In the genomic region with DNA sequence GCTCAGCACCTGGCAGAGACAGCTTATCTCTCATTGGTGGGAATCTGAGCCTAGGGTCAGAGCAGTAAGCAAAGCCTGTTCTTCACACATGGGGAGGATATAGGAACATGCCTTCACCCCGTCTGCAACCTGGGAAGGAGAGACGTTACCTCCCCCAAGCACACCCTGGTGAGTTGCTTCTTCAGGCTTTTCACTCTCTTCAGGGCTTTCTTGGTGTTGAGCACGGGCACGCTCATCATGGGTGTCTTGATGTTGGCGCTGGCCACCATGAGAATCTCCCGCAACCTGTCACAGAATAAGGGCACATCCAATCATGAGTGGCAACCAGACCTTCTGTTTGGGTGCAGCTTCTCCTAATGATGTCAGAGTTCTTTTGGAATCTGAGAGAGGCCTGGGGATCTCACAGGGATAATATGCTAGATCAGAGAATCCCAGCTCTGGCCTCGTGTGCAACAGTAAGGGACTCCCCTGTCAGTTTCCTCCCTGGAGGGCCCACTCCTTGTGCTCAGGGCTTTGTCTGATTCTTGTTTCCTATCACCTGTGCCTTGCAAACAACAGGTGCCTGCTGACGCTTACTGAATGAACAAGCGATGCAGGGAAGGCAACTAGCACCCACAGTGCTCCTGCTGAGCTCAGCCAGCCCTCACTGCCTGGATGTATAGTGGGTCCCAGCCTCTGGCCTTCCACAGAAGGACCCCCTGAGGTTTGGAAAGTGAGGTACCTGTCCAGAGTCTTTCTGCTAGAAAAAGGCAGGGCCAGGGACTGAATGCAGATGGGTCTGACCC, we compare ENCODE assay signal across 11 cellular contexts.
DNase-seq lines count a peak whose midpoint lies in the region; ATAC-seq and TF ChIP-seq lines count a peak whose summit lies in the region.
"Had no signal": no experiment of that assay in that cellular context is flagged by ENCODE, and none has a peak within 500 bp of the region (broad histone marks: within the 10 kb centered on the region; RNA-seq: fewer than 3 reads in every experiment).

No MANE protein-coding gene starts in this region.

- no peak for TF ChIP-seq POLR2A in GM18505 (IDR thresholded peaks at IDR 0.05; ENCODE audit: borderline replicate concordance, extremely low read depth, insufficient read depth, insufficient read length)

- peak; percentile 27 to 65 (median 49) for DNase-seq in stimulated activated naive CD4-positive, alpha-beta T cell (lab: John Stamatoyannopoulos, UW)
- no peak for DNase-seq in stimulated activated naive CD4-positive, alpha-beta T cell treated with Interleukin-2 at 50 U/mL for 16 hours (lab: John Stamatoyannopoulos, UW)
- peak; percentile 9 for DNase-seq in activated naive CD4-positive, alpha-beta T cell treated with anti-CD3 and anti-CD28 coated beads, Interleukin-2, amount 50 U/mL, for 16 hours
- DNase-seq in naive B cell = no peak
- DNase-seq in NCI-H1105 treated with DMSO at 0.1 percent for 48 hours (lab: John Stamatoyannopoulos, UW) = no peak
- no peak for DNase-seq in LoVo (ENCODE audit: low spot score)
- DNase-seq: brain microvascular endothelial cell, NCI-H226, SJCRH30 had no signal

- no peaks in the 10 kb centered on the region for H3K27me3 Mint-ChIP-seq in naive B cell

- H3K4me3 Mint-ChIP-seq in naive B cell = no peak overlapping the region

- peak overlapping the region; percentile 89 to 100 (median 96) for H3K27ac Mint-ChIP-seq in naive B cell

- H3K36me3 Mint-ChIP-seq in naive B cell = peaks cover 15 to 16% of the 10 kb centered on the region in 2 donors

- peaks cover 48 to 68% (median 58%) of the 10 kb centered on the region in 3 donors for H3K4me1 Mint-ChIP-seq in naive B cell

- peaks cover 0 to 1% (median 0%) of the 10 kb centered on the region in 7 donors for H3K9me3 Mint-ChIP-seq in naive B cell

- ATAC-seq in naive B cell (ENCODE audit: low read depth in 2 of 2) (no peak), GM18505 (IDR thresholded peaks at IDR 0.05; ENCODE audit: unreplicated experiment) (no peak), HG02973 (IDR thresholded peaks at IDR 0.05; ENCODE audit: unreplicated experiment) (no peak)

Comparison
In these comparisons a context has a peak if more than half of its experiments do, and no peak if none do; other contexts are left out.
1. DNase-seq: peak in stimulated activated naive CD4-positive, alpha-beta T cell (6 of 6) and activated naive CD4-positive, alpha-beta T cell treated with anti-CD3 and anti-CD28 coated beads, Interleukin-2, amount 50 U/mL, for 16 hours (single experiment); none in stimulated activated naive CD4-positive, alpha-beta T cell treated with Interleukin-2 at 50 U/mL for 16 hours (single experiment), naive B cell (single experiment), NCI-H1105 treated with DMSO at 0.1 percent for 48 hours (single experiment) and LoVo (single experiment).